37 cellular contexts compared by ENCODE assay signal in the genomic region with DNA sequence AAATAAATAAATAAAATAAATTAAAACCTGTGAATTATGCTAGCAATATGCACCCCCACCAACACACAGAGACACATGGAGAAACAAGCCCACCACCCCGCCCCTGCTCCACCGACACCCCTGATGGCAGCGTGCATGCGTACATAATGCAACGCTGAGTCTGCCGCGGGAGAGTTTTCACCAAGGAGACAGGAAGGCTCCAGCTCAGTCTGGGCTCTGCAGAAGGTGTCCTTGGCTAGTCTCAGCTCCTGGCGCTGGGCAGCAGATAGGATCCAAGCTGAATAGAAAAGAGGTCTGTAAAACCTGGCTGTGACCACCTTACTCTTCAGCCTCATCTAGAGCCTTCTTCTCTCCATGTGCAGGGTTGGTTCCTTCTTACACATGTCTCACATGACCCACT.
"Had no signal": no experiment of that assay in that cellular context is flagged by ENCODE, and none has a peak within 500 bp of the region (broad histone marks: within the 10 kb centered on the region; RNA-seq: fewer than 3 reads in every experiment).

No MANE protein-coding gene starts in this region.

- DNase-seq: activated CD4-positive, alpha-beta memory T cell treated with anti-CD3 and anti-CD28 coated beads, Interleukin-2, amount 10 ng/mL, durations not matched to agents 7 days and 5 days; activated CD4-positive, alpha-beta T cell treated with anti-CD3 and anti-CD28 coated beads for 1 hour; activated CD4-positive, alpha-beta T cell treated with anti-CD3 and anti-CD28 coated beads for 36 hours; activated CD4-positive, alpha-beta T cell treated with anti-CD3 and anti-CD28 coated beads for 48 hours; activated CD4-positive, alpha-beta T cell treated with anti-CD3 and anti-CD28 coated beads, Interleukin-2, amount 10 ng/mL, durations not matched to agents 7 days and 5 days; activated CD4-positive, alpha-beta T cell treated with anti-CD3 and anti-CD28 coated beads, Interleukin-2, amount 50 U/mL, for 48 hours; activated CD4-positive, CD25-positive, alpha-beta regulatory T cell; activated CD8-positive, alpha-beta memory T cell treated with anti-CD3 and anti-CD28 coated beads for 24 hours; activated CD8-positive, alpha-beta memory T cell treated with anti-CD3 and anti-CD28 coated beads, Interleukin-2, amount 10 ng/mL, durations not matched to agents 7 days and 5 days; activated CD8-positive, alpha-beta memory T cell treated with anti-CD3 and anti-CD28 coated beads, Interleukin-2, amount 50 U/mL, for 48 hours; activated CD8-positive, alpha-beta T cell treated with anti-CD3 and anti-CD28 coated beads, Interleukin-2, amount 10 ng/mL, durations not matched to agents 7 days and 5 days; activated effector memory CD4-positive, alpha-beta T cell treated with Interleukin-2 at 50 U/mL for 16 hours; activated gamma-delta T cell; activated naive CD4-positive, alpha-beta T cell treated with anti-CD3 and anti-CD28 coated beads, Interleukin-2, amount 10 ng/mL, durations not matched to agents 7 days and 5 days; activated naive CD4-positive, alpha-beta T cell treated with Interleukin-2 at 50 U/mL for 16 hours; activated naive CD8-positive, alpha-beta T cell treated with anti-CD3 and anti-CD28 coated beads, Interleukin-2, amount 10 ng/mL, durations not matched to agents 7 days and 5 days; activated naive CD8-positive, alpha-beta T cell treated with anti-CD3 and anti-CD28 coated beads, Interleukin-2, amount 50 U/mL, for 24 hours; activated T-cell treated with anti-CD3 and anti-CD28 coated beads, Interleukin-2, amount 50 U/mL, for 24 hours; activated T-cell treated with anti-CD3 and anti-CD28 coated beads, Interleukin-2, amount 50 U/mL, for 48 hours; amniotic stem cell; aorta; body of pancreas; brain microvascular endothelial cell; cerebellar nuclear complex; T-helper 1 cell; T-helper 2 cell; T-helper 9 cell; WERI-Rb-1 had no signal

- H3K27ac ChIP-seq: body of pancreas, brain microvascular endothelial cell, breast epithelium, WERI-Rb-1 had no signal

- H3K36me3 Mint-ChIP-seq: activated naive CD4-positive, alpha-beta T cell treated with anti-CD3 and anti-CD28 coated beads, Interleukin-2, amount 10 ng/mL, durations not matched to agents 7 days and 5 days; activated naive CD4-positive, alpha-beta T cell treated with anti-CD3 and anti-CD28 coated beads, Interleukin-2, amount 50 U/mL, for 24 hours; activated naive CD8-positive, alpha-beta T cell treated with anti-CD3 and anti-CD28 coated beads, Interleukin-2, amount 10 ng/mL, durations not matched to agents 7 days and 5 days; WTC11 had no signal

- ATAC-seq: activated CD4-positive, alpha-beta T cell treated with anti-CD3 and anti-CD28 coated beads for 36 hours; activated CD4-positive, CD25-positive, alpha-beta regulatory T cell treated with anti-CD3 and anti-CD28 coated beads, Interleukin-2, amount 50 U/mL, for 24 hours; activated CD8-positive, alpha-beta memory T cell treated with anti-CD3 and anti-CD28 coated beads, Interleukin-2, amount 10 ng/mL, durations not matched to agents 7 days and 5 days; activated CD8-positive, alpha-beta T cell treated with anti-CD3 and anti-CD28 coated beads, Interleukin-2, amount 10 ng/mL, durations not matched to agents 7 days and 5 days; activated naive CD8-positive, alpha-beta T cell treated with anti-CD3 and anti-CD28 coated beads, Interleukin-2, amount 50 U/mL, for 24 hours; body of pancreas; WTC11 had no signal

- H3K9me3 ChIP-seq: body of pancreas, breast epithelium had no signal

- H3K27me3 ChIP-seq: body of pancreas, brain microvascular endothelial cell, breast epithelium had no signal

- H3K4me3 Mint-ChIP-seq: activated CD4-positive, alpha-beta memory T cell treated with anti-CD3 and anti-CD28 coated beads, Interleukin-2, amount 10 ng/mL, durations not matched to agents 7 days and 5 days; activated CD4-positive, alpha-beta T cell treated with anti-CD3 and anti-CD28 coated beads for 36 hours; activated CD4-positive, alpha-beta T cell treated with anti-CD3 and anti-CD28 coated beads, Interleukin-2, amount 10 ng/mL, durations not matched to agents 7 days and 5 days; activated CD8-positive, alpha-beta memory T cell treated with anti-CD3 and anti-CD28 coated beads, Interleukin-2, amount 10 ng/mL, durations not matched to agents 7 days and 5 days; activated CD8-positive, alpha-beta T cell treated with anti-CD3 and anti-CD28 coated beads, Interleukin-2, amount 10 ng/mL, durations not matched to agents 7 days and 5 days; activated naive CD4-positive, alpha-beta T cell treated with anti-CD3 and anti-CD28 coated beads, Interleukin-2, amount 10 ng/mL, durations not matched to agents 7 days and 5 days; activated naive CD4-positive, alpha-beta T cell treated with anti-CD3 and anti-CD28 coated beads, Interleukin-2, amount 50 U/mL, for 24 hours; activated naive CD8-positive, alpha-beta T cell; activated naive CD8-positive, alpha-beta T cell treated with anti-CD3 and anti-CD28 coated beads, Interleukin-2, amount 10 ng/mL, durations not matched to agents 7 days and 5 days; activated naive CD8-positive, alpha-beta T cell treated with anti-CD3 and anti-CD28 coated beads, Interleukin-2, amount 50 U/mL, for 24 hours; activated T-cell treated with anti-CD3 and anti-CD28 coated beads, Interleukin-2, amount 50 U/mL, for 24 hours; central memory CD8-positive, alpha-beta T cell; T-helper 1 cell treated with Interleukin-12 subunit alpha and Interleukin-12 subunit beta and Interleukin-4 antibody, amounts not matched to agents 30 μg/mL and 1 μg/mL, for 36 hours; T-helper 2 cell treated with Interferon-gamma antibody and Interleukin-4, amounts not matched to agents 5 μg/mL and 100 μg/mL, for 36 hours; WTC11 had no signal

- H3K36me3 ChIP-seq: brain microvascular endothelial cell, breast epithelium, WERI-Rb-1 had no signal

- H3K4me1 ChIP-seq: body of pancreas, breast epithelium had no signal

- H3K27ac Mint-ChIP-seq: activated CD4-positive, alpha-beta memory T cell treated with anti-CD3 and anti-CD28 coated beads, Interleukin-2, amount 10 ng/mL, durations not matched to agents 7 days and 5 days; activated CD4-positive, alpha-beta T cell treated with anti-CD3 and anti-CD28 coated beads for 36 hours; activated CD4-positive, alpha-beta T cell treated with anti-CD3 and anti-CD28 coated beads, Interleukin-2, amount 10 ng/mL, durations not matched to agents 7 days and 5 days; activated CD8-positive, alpha-beta memory T cell treated with anti-CD3 and anti-CD28 coated beads, Interleukin-2, amount 10 ng/mL, durations not matched to agents 7 days and 5 days; activated CD8-positive, alpha-beta T cell treated with anti-CD3 and anti-CD28 coated beads, Interleukin-2, amount 10 ng/mL, durations not matched to agents 7 days and 5 days; activated naive CD4-positive, alpha-beta T cell treated with anti-CD3 and anti-CD28 coated beads, Interleukin-2, amount 10 ng/mL, durations not matched to agents 7 days and 5 days; activated naive CD8-positive, alpha-beta T cell; activated naive CD8-positive, alpha-beta T cell treated with anti-CD3 and anti-CD28 coated beads, Interleukin-2, amount 10 ng/mL, durations not matched to agents 7 days and 5 days; activated naive CD8-positive, alpha-beta T cell treated with anti-CD3 and anti-CD28 coated beads, Interleukin-2, amount 50 U/mL, for 24 hours; activated T-cell treated with anti-CD3 and anti-CD28 coated beads, Interleukin-2, amount 50 U/mL, for 24 hours; activated T-helper 2 cell treated with anti-CD3 and anti-CD28 coated beads, Interferon-gamma antibody, Interleukin-2, Interleukin-4, amounts not matched to agents 10 μg/mL and 5 μg/mL and 100 μg/mL, durations not matched to agents 14 hours and 24 hours and 36 hours; T-helper 1 cell treated with Interleukin-12 subunit alpha and Interleukin-12 subunit beta and Interleukin-4 antibody, amounts not matched to agents 30 μg/mL and 1 μg/mL, for 36 hours; T-helper 2 cell treated with Interferon-gamma antibody and Interleukin-4, amounts not matched to agents 5 μg/mL and 100 μg/mL, for 36 hours; WTC11 had no signal

- H3K27me3 Mint-ChIP-seq: activated CD4-positive, alpha-beta memory T cell treated with anti-CD3 and anti-CD28 coated beads, Interleukin-2, amount 10 ng/mL, durations not matched to agents 7 days and 5 days; activated CD4-positive, alpha-beta T cell treated with anti-CD3 and anti-CD28 coated beads for 36 hours; activated CD4-positive, alpha-beta T cell treated with anti-CD3 and anti-CD28 coated beads, Interleukin-2, amount 10 ng/mL, durations not matched to agents 7 days and 5 days; activated CD8-positive, alpha-beta memory T cell treated with anti-CD3 and anti-CD28 coated beads, Interleukin-2, amount 10 ng/mL, durations not matched to agents 7 days and 5 days; activated naive CD4-positive, alpha-beta T cell treated with anti-CD3 and anti-CD28 coated beads, Interleukin-2, amount 10 ng/mL, durations not matched to agents 7 days and 5 days; activated naive CD4-positive, alpha-beta T cell treated with anti-CD3 and anti-CD28 coated beads, Interleukin-2, amount 50 U/mL, for 24 hours; activated naive CD8-positive, alpha-beta T cell; activated naive CD8-positive, alpha-beta T cell treated with anti-CD3 and anti-CD28 coated beads, Interleukin-2, amount 10 ng/mL, durations not matched to agents 7 days and 5 days; activated naive CD8-positive, alpha-beta T cell treated with anti-CD3 and anti-CD28 coated beads, Interleukin-2, amount 50 U/mL, for 24 hours; activated T-cell treated with anti-CD3 and anti-CD28 coated beads, Interleukin-2, amount 50 U/mL, for 24 hours; central memory CD8-positive, alpha-beta T cell had no signal

- H3K9me3 Mint-ChIP-seq: activated CD4-positive, alpha-beta memory T cell treated with anti-CD3 and anti-CD28 coated beads, Interleukin-2, amount 10 ng/mL, durations not matched to agents 7 days and 5 days; activated CD4-positive, alpha-beta T cell treated with anti-CD3 and anti-CD28 coated beads, Interleukin-2, amount 10 ng/mL, durations not matched to agents 7 days and 5 days; activated naive CD4-positive, alpha-beta T cell treated with anti-CD3 and anti-CD28 coated beads, Interleukin-2, amount 10 ng/mL, durations not matched to agents 7 days and 5 days; activated naive CD4-positive, alpha-beta T cell treated with anti-CD3 and anti-CD28 coated beads, Interleukin-2, amount 50 U/mL, for 24 hours; activated naive CD8-positive, alpha-beta T cell treated with anti-CD3 and anti-CD28 coated beads, Interleukin-2, amount 50 U/mL, for 24 hours; activated T-cell treated with anti-CD3 and anti-CD28 coated beads, Interleukin-2, amount 50 U/mL, for 24 hours; activated T-helper 2 cell treated with anti-CD3 and anti-CD28 coated beads, Interferon-gamma antibody, Interleukin-2, Interleukin-4, amounts not matched to agents 10 μg/mL and 5 μg/mL and 100 μg/mL, durations not matched to agents 14 hours and 24 hours and 36 hours; central memory CD8-positive, alpha-beta T cell; T-helper 1 cell treated with Interleukin-12 subunit alpha and Interleukin-12 subunit beta and Interleukin-4 antibody, amounts not matched to agents 30 μg/mL and 1 μg/mL, for 36 hours; T-helper 2 cell treated with Interferon-gamma antibody and Interleukin-4, amounts not matched to agents 5 μg/mL and 100 μg/mL, for 36 hours; WTC11 had no signal

- H3K4me3 ChIP-seq: body of pancreas, breast epithelium had no signal
